ENCODE assay signal across 14 cellular contexts in genomic region chr2:176178807-176179271, GRCh38. TPM values are rescaled to one million over a fixed set of nuclear protein-coding genes. Genes with fewer than 3 reads are reported as not detected.
DNase-seq lines count a peak whose midpoint lies in the region; ATAC-seq and TF ChIP-seq lines count a peak whose summit lies in the region.
"Had no signal": no experiment of that assay in that cellular context is flagged by ENCODE, and none has a peak within 500 bp of the region (broad histone marks: within the 10 kb centered on the region; RNA-seq: fewer than 3 reads in every experiment).

No MANE protein-coding gene starts in this region.

- no peak for DNase-seq in AG10803 (ENCODE audit: low read depth)
- DNase-seq in KBM-7 = peak; percentile 48
- DNase-seq in endodermal cell = peak; percentile 20
- no peak for DNase-seq in omental fat pad (ENCODE audit: low spot score)
- DNase-seq in NCI-H524 treated with DMSO at 0.1 percent for 48 hours (lab: John Stamatoyannopoulos, UW) = no peak
- DNase-seq in glomerular visceral epithelial cell (ENCODE audit: extremely low spot score) = no peak
- DNase-seq: activated naive CD4-positive, alpha-beta T cell treated with anti-CD3 and anti-CD28 coated beads, Interleukin-2, amount 50 U/mL, for 16 hours; effector memory CD4-positive, alpha-beta T cell; hypothalamus; NCI-H1694 treated with DMSO at 0.1 percent for 48 hours; stimulated activated CD4-positive, alpha-beta T cell treated with anti-CD3 and anti-CD28 coated beads, Interleukin-12 subunit alpha, Interleukin-12 subunit beta, amount 100 ng/mL, for 4 hours had no signal

- H3K27ac Mint-ChIP-seq in endodermal cell = no peak overlapping the region

- H3K27me3 Mint-ChIP-seq in endodermal cell (ENCODE audit: insufficient read depth) = peaks cover 100% of the 10 kb centered on the region

- no peaks in the 10 kb centered on the region for H3K36me3 ChIP-seq in endodermal cell (ENCODE audit: control insufficient read depth, insufficient read depth, low read length)

- H3K9me3 Mint-ChIP-seq in endodermal cell = no peaks in the 10 kb centered on the region

- H3K9ac ChIP-seq in endodermal cell (ENCODE audit: extremely low read depth, low read length, poor library complexity, severe bottlenecking) = no peak overlapping the region

- peaks cover 11% of the 10 kb centered on the region for H3K4me1 ChIP-seq in endodermal cell (ENCODE audit: control insufficient read depth, insufficient read depth, low read length)

- in situ Hi-C loops in KBM-7 (cut with MboI; ENCODE audit: low pct_unique_long_range_greater_than_20kb, low sequenced_read_pairs) = no loop called here

- peak; percentile 44 for ATAC-seq in omental fat pad (ENCODE audit: low FRiP score)
- ATAC-seq in GM21619 (IDR thresholded peaks at IDR 0.05; ENCODE audit: unreplicated experiment) = no peak
- no peak for ATAC-seq in HG02884 (IDR thresholded peaks at IDR 0.05; ENCODE audit: unreplicated experiment)

- H3K27me3 ChIP-seq in endodermal cell (ENCODE audit: control insufficient read depth, insufficient read depth, low read length, poor library complexity, severe bottlenecking) = peaks cover 100% of the 10 kb centered on the region

- TF ChIP-seq CTCF in AG10803 (conservative IDR thresholded peaks at IDR 0.05; ENCODE audit: low read length) = no peak
- no peak for TF ChIP-seq CTCF in endodermal cell (conservative IDR thresholded peaks at IDR 0.05)
- TF ChIP-seq CTCF in omental fat pad (IDR thresholded peaks at IDR 0.05) = no peak

- peak overlapping the region; percentile 58 for H3K4me3 ChIP-seq in AG10803 (ENCODE audit: low read length)
- no peak overlapping the region for H3K4me3 ChIP-seq in endodermal cell (ENCODE audit: low read length)

- peak overlapping the region; percentile 56 for H3K4me3 Mint-ChIP-seq in endodermal cell

- H3K36me3 Mint-ChIP-seq in endodermal cell (ENCODE audit: low read depth) = no peaks in the 10 kb centered on the region

- WGBS in endodermal cell (ENCODE audit: insufficient coverage in 1 of 2, insufficient read length in 1 of 2), 2 experiments = 0 to 26% methylated on average over 1 to 3 of the region's 3 CpGs

- no peaks in the 10 kb centered on the region for H3K9me3 ChIP-seq in endodermal cell (ENCODE audit: control insufficient read depth, low read length)

- peaks cover 21% of the 10 kb centered on the region for H3K4me1 Mint-ChIP-seq in endodermal cell

- H3K27ac ChIP-seq in endodermal cell (ENCODE audit: low read depth, low read length) = no peak overlapping the region

RNA-seq across cellular contexts. Expression of gene HOXD1, which starts 9.6 kb away (rescaled TPM):
- total RNA-seq in endodermal cell = under 1 TPM; 0.18 TPM
- polyA plus RNA-seq in endodermal cell (2013, experiment 1 of 2) = 1.5 TPM
- polyA plus RNA-seq in endodermal cell (2013, experiment 2 of 2) = 1.4 TPM
- under 1 TPM; 0.19 to 0.95 (median 0.53) TPM for total RNA-seq in omental fat pad
- total RNA-seq: HT1080 had no signal

RNA-seq across cellular contexts. Expression of gene HOXD3, which starts 21.7 kb away (rescaled TPM):
- not detected for total RNA-seq in endodermal cell
- polyA plus RNA-seq in endodermal cell (2013, experiment 1 of 2) = 4.2 TPM
- 4.3 TPM for polyA plus RNA-seq in endodermal cell (2013, experiment 2 of 2)
- total RNA-seq in omental fat pad = 10 to 100 TPM in 1 of 4 donors, 1 to 10 TPM in 2, under 1 TPM in 1; 0.65 to 15.8 (median 2.8) TPM
- total RNA-seq: HT1080 had no signal

RNA-seq across cellular contexts. Expression of gene HOXD4, which starts 27.5 kb away (rescaled TPM):
- total RNA-seq in endodermal cell = not detected
- polyA plus RNA-seq in endodermal cell (2013, experiment 1 of 2) = 23.7 TPM
- polyA plus RNA-seq in endodermal cell (2013, experiment 2 of 2) = 13.2 TPM
- 10 to 100 TPM in 1 of 4 donors, 1 to 10 TPM in 3; 1.0 to 14.2 (median 1.9) TPM for total RNA-seq in omental fat pad
- total RNA-seq: HT1080 had no signal

RNA-seq across cellular contexts. Expression of gene HOXD8, which starts 49.3 kb away (rescaled TPM):
- total RNA-seq in endodermal cell (not detected), omental fat pad (10 to 100 TPM in 1 of 4 donors, 1 to 10 TPM in 3; 3.7 to 24.6 (median 7.6) TPM)
- 3.6 TPM for polyA plus RNA-seq in endodermal cell (2013, experiment 1 of 2)
- polyA plus RNA-seq in endodermal cell (2013, experiment 2 of 2) = 2.2 TPM

RNA-seq across cellular contexts. Expression of gene HOXD9, which starts 56.3 kb away (rescaled TPM):
- not detected for total RNA-seq in endodermal cell
- 5.2 TPM for polyA plus RNA-seq in endodermal cell (2013, experiment 1 of 2)
- polyA plus RNA-seq in endodermal cell (2013, experiment 2 of 2) = 2.4 TPM
- 1 to 10 TPM in 3 of 4 donors, under 1 TPM in 1; 0.95 to 2.6 (median 1.7) TPM for total RNA-seq in omental fat pad

Comparison
In these comparisons a context has a peak if more than half of its experiments do, and no peak if none do; other contexts are left out.
1. DNase-seq: peak in KBM-7 (single experiment) and endodermal cell (single experiment); none in AG10803 (single experiment), omental fat pad (single experiment), NCI-H524 treated with DMSO at 0.1 percent for 48 hours (single experiment) and glomerular visceral epithelial cell (single experiment).